In the genomic region with DNA sequence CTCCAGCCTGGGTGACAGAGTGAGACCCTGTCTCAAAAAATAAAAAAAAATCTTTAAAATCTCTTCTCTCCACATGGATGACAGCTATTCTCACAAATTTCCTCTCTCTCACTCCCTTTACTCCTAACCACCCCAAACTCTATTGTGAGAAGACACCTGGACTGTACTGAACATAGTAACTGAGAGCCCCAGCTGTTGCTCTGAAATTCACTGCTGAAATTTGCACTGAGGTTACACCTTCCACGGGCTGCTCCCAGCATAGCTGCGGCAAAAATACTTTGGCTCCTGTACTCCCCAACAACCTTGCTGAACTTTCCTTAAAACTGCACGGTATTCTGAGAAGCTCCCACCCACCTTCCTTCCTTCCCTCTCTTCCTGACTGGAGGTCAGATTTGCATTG, we compare ENCODE assay signal across 18 cellular contexts. TPM values are rescaled to one million over a fixed set of nuclear protein-coding genes. Genes with fewer than 3 reads are reported as not detected.
DNase-seq lines count a peak whose midpoint lies in the region; ATAC-seq, FAIRE-seq and TF ChIP-seq lines count a peak whose summit lies in the region.
"Had no signal": no experiment of that assay in that cellular context is flagged by ENCODE, and none has a peak within 500 bp of the region (broad histone marks: within the 10 kb centered on the region; RNA-seq: fewer than 3 reads in every experiment).

No MANE protein-coding gene starts in this region.

- no peaks in the 10 kb centered on the region for H4K20me1 ChIP-seq in HepG2 (ENCODE audit: insufficient read depth, low read length)
- H4K20me1 ChIP-seq in MM.1S (ENCODE audit: insufficient read depth, low read length) = no peaks in the 10 kb centered on the region
- H4K20me1 ChIP-seq in neural progenitor cell (ENCODE audit: low read depth) = no peaks in the 10 kb centered on the region

- H3K4me3 ChIP-seq in HepG2 (replicated peaks in 1 of 3; ENCODE audit: insufficient read depth in 1 of 3, low read depth in 2 of 3, low read length in 3 of 3) = no peak overlapping the region
- no peak overlapping the region for H3K4me3 ChIP-seq in right lobe of liver
- H3K4me3 ChIP-seq in MM.1S (ENCODE audit: low read length) = no peak overlapping the region; the same call in 1 of the 2 replicates
- no peak overlapping the region for H3K4me3 ChIP-seq in neural progenitor cell
- H3K4me3 ChIP-seq in right cardiac atrium (ENCODE audit: low read length) = no peak overlapping the region

- POLR2A ChIA-PET in HepG2 (lab: Yijun Ruan, JAX) = no interaction called here

- CTCF ChIA-PET in HepG2 (lab: Yijun Ruan, JAX; ENCODE audit: low intra/inter-chr PET ratio, low total read pairs) = no interaction called here

- FAIRE-seq in HepG2 (lab: Jason Lieb, UNC) = no peak
- FAIRE-seq: G401.6, GM12891, H1, HTR-8/SVneo had no signal

- H2AFZ ChIP-seq in HepG2 (ENCODE audit: low read length) = no peak overlapping the region
- peak overlapping the region; percentile 59 for H2AFZ ChIP-seq in MM.1S (ENCODE audit: low read length)
- no peak overlapping the region for H2AFZ ChIP-seq in neural progenitor cell (replicated peaks)

- intact Hi-C loops in HepG2 (cut with micrococcal nuclease; ENCODE audit: unreplicated experiment) (no loop called here), right lobe of liver (cut with DNase I) (loop anchor here in 1 of 2 donors (10.0 kb wide), 1 partner anchor 51 kb away; the partner anchor contains the start of gene MSL2), right cardiac atrium (cut with DNase I) (no loop called here)

- peaks cover 27% of the 10 kb centered on the region for H3F3A ChIP-seq in MM.1S (ENCODE audit: insufficient read depth, low read length)
- peaks cover 10% of the 10 kb centered on the region for H3F3A ChIP-seq in neural progenitor cell (ENCODE audit: low read depth)

- TF ChIP-seq POLR2A in HepG2 (IDR thresholded peaks at IDR 0.05; ENCODE audit: insufficient read depth in 1 of 2, low read depth in 2 of 2, low read length in 2 of 2) (no peak), right lobe of liver (IDR thresholded peaks at IDR 0.05) (no peak)

- H3K4me1 ChIP-seq in HepG2 (ENCODE audit: insufficient read depth, low read length) = peaks cover 52% of the 10 kb centered on the region
- peaks cover 0 to 6% (median 3%) of the 10 kb centered on the region in 4 donors for H3K4me1 ChIP-seq in right lobe of liver
- H3K4me1 ChIP-seq in MM.1S (ENCODE audit: low read length) = peaks cover 40% of the 10 kb centered on the region
- peaks cover under 1% of the 10 kb centered on the region for H3K4me1 ChIP-seq in neural progenitor cell
- H3K4me1 ChIP-seq in right cardiac atrium (ENCODE audit: control insufficient read depth, insufficient read depth, low read length) = no peaks in the 10 kb centered on the region

- peaks cover 2% of the 10 kb centered on the region for H3K9me3 Mint-ChIP-seq in neural progenitor cell
- H3K9me3 Mint-ChIP-seq: CD4-positive, alpha-beta T cell; H9; IgD-negative memory B cell had no signal

- TF ChIP-seq EP300 in HepG2 (IDR thresholded peaks at IDR 0.05; ENCODE audit: low read depth in 2 of 2, low read length in 2 of 2) = no peak
- no peak for TF ChIP-seq EP300 in HepG2 (CRISPR knock-in tag; IDR thresholded peaks at IDR 0.05; ENCODE audit: borderline replicate concordance)

- no peaks in the 10 kb centered on the region for H3K36me3 Mint-ChIP-seq in neural progenitor cell

- no peaks in the 10 kb centered on the region for H3K79me2 ChIP-seq in HepG2 (ENCODE audit: insufficient read depth, low read length)
- no peaks in the 10 kb centered on the region for H3K79me2 ChIP-seq in MM.1S (ENCODE audit: low read length)
- H3K79me2 ChIP-seq in neural progenitor cell (ENCODE audit: low read depth) = peaks cover 2% of the 10 kb centered on the region

- H3K9me3 ChIP-seq in HepG2 (ENCODE audit: low read length) (no peaks in the 10 kb centered on the region), right lobe of liver (no peaks in the 10 kb centered on the region), MM.1S (replicated peaks; ENCODE audit: insufficient read depth, low read length) (no peaks in the 10 kb centered on the region), neural progenitor cell (ENCODE audit: low read depth) (no peaks in the 10 kb centered on the region), right cardiac atrium (ENCODE audit: control insufficient read depth, low read length) (no peaks in the 10 kb centered on the region)

- no peak overlapping the region for H3K27ac ChIP-seq in HepG2 (ENCODE audit: extremely low read length, insufficient read depth, low read length)
- H3K27ac ChIP-seq in right lobe of liver = no peak overlapping the region
- peak overlapping the region; percentile 64; the same call in 1 of the 2 replicates for H3K27ac ChIP-seq in MM.1S (ENCODE audit: low read length)
- no peak overlapping the region for H3K27ac ChIP-seq in neural progenitor cell
- H3K27ac ChIP-seq in right cardiac atrium (ENCODE audit: low read length) = no peak overlapping the region
- H3K27ac ChIP-seq: C4-2B had no signal

- H3K4me3 Mint-ChIP-seq in neural progenitor cell = no peak overlapping the region
- H3K4me3 Mint-ChIP-seq: B cell; CD4-positive, alpha-beta T cell; H9; IgD-negative memory B cell had no signal

- no peak for TF ChIP-seq RAD21 in HepG2 (CRISPR knock-in tag; IDR thresholded peaks at IDR 0.05)

- H3K36me3 ChIP-seq in HepG2 (replicated peaks in 1 of 2; ENCODE audit: control insufficient read depth in 1 of 2, insufficient read depth in 2 of 2, low read length in 2 of 2) (no peaks in the 10 kb centered on the region), right lobe of liver (no peaks in the 10 kb centered on the region), MM.1S (replicated peaks; ENCODE audit: insufficient read depth, low read length) (no peaks in the 10 kb centered on the region), neural progenitor cell (no peaks in the 10 kb centered on the region)

- H3K27me3 Mint-ChIP-seq in neural progenitor cell (ENCODE audit: insufficient read depth, low read depth) = peaks cover 3% of the 10 kb centered on the region
- H3K27me3 Mint-ChIP-seq: CD4-positive, alpha-beta T cell had no signal

- H3K9ac ChIP-seq in HepG2 (ENCODE audit: insufficient read depth, low read depth, low read length) (no peak overlapping the region), MM.1S (ENCODE audit: low read length) (peak overlapping the region; percentile 20; the same call in 1 of the 2 replicates), neural progenitor cell (no peak overlapping the region)

- H3K4me2 ChIP-seq in HepG2 (ENCODE audit: low read depth, low read length) = no peak overlapping the region
- peak overlapping the region; percentile 75 for H3K4me2 ChIP-seq in MM.1S (ENCODE audit: low read depth, low read length)
- no peak overlapping the region for H3K4me2 ChIP-seq in neural progenitor cell

- H3K27me3 ChIP-seq in HepG2 (ENCODE audit: control insufficient read depth in 1 of 2, insufficient read depth in 2 of 2, low read length in 2 of 2) = no peaks in the 10 kb centered on the region; a peak in 2 of 5 replicates
- H3K27me3 ChIP-seq in right lobe of liver = no peaks in the 10 kb centered on the region
- no peaks in the 10 kb centered on the region for H3K27me3 ChIP-seq in MM.1S (replicated peaks; ENCODE audit: insufficient read depth, low read length)
- H3K27me3 ChIP-seq in neural progenitor cell = no peaks in the 10 kb centered on the region
- H3K27me3 ChIP-seq in right cardiac atrium (ENCODE audit: control insufficient read depth, insufficient read depth) = no peaks in the 10 kb centered on the region

- no peak for DNase-seq in HepG2 (ENCODE audit: low spot score)
- no peak for DNase-seq in right lobe of liver
- peak; percentile 54 for DNase-seq in MM.1S
- DNase-seq in neural progenitor cell (ENCODE audit: low spot score) = no peak
- DNase-seq in T1000 (lab: John Stamatoyannopoulos, UW) = no peak
- DNase-seq in right cardiac atrium = no peak
- DNase-seq: CD4-positive, alpha-beta T cell; DMS53; DND-41; H9; KBM-7 had no signal

- ATAC-seq in HepG2 = no peak
- no peak for ATAC-seq in right lobe of liver
- no peak for ATAC-seq in right cardiac atrium

- WGBS in HepG2 (ENCODE audit: low lambda C conversion rate) = 35% methylated on average over 3 of the region's 3 CpGs
- WGBS in right lobe of liver (ENCODE audit: insufficient coverage, low coverage, low lambda C conversion rate, missing lambda C conversion rate) = 38% methylated on average over 3 of the region's 3 CpGs
- 47% methylated on average over 3 of the region's 3 CpGs for whole genome bisulfite sequencing in right cardiac atrium

- in situ Hi-C loops in HepG2 (cut with HindIII; ENCODE audit: extremely low pct_ligation_motif_present, low pct_unique_long_range_greater_than_20kb) = loop anchor here (5.0 kb wide), 1 partner anchor 48 kb away; the partner anchor contains the start of gene MSL2

- H3K4me1 Mint-ChIP-seq in neural progenitor cell = peaks cover 2% of the 10 kb centered on the region

- no peak for TF ChIP-seq CTCF in HepG2 (CRISPR knock-in tag; IDR thresholded peaks at IDR 0.05)
- no peak for TF ChIP-seq CTCF in right lobe of liver (IDR thresholded peaks at IDR 0.05)
- no peak for TF ChIP-seq CTCF in MM.1S (IDR thresholded peaks at IDR 0.05; ENCODE audit: low read length)
- no peak for TF ChIP-seq CTCF in neural progenitor cell (IDR thresholded peaks at IDR 0.05)

- H3K27ac Mint-ChIP-seq in neural progenitor cell = peak overlapping the region; percentile 27
- H3K27ac Mint-ChIP-seq: B cell; CD4-positive, alpha-beta T cell; H9 had no signal

- no TSS peak for BruUV-seq in HepG2 (replicated peaks; lab: Mats Ljungman, UMichigan)

- no peaks in the 10 kb centered on the region for H3K9me2 ChIP-seq in MM.1S (replicated peaks; ENCODE audit: insufficient read depth, low read length)

RNA-seq across cellular contexts. Expression of gene PCCB, which starts 4.4 kb away (rescaled TPM):
- total RNA-seq in HepG2 (2016; rRNA removed; fragmentation: Illumina TruSeq; extraction: Trizol) (88.7 and 92.6 TPM in 2 replicates), right lobe of liver (100 to 1,000 TPM in 2 of 6 experiments, 10 to 100 TPM in 4; 85.4 to 146 (median 94.4) TPM), neural progenitor cell (ENCODE audit: low replicate concordance) (83.4 and 99.2 TPM in 2 replicates), right cardiac atrium (10 to 100 TPM; 69.3 to 78.6 (median 75.2) TPM)
- 12.6 and 13.9 TPM in 2 replicates for total RNA-seq in HepG2 (2016; cell fraction: cytosol; rRNA removed; fragmentation: Illumina TruSeq; extraction: Trizol; ENCODE audit: low read depth)
- total RNA-seq in HepG2 (2016; cell fraction: insoluble cytoplasmic fraction; rRNA removed; fragmentation: Illumina TruSeq; extraction: Trizol) = 86.2 and 86.5 TPM in 2 replicates
- 18.4 and 19.4 TPM in 2 replicates for total RNA-seq in HepG2 (2016; cell fraction: membrane; rRNA removed; fragmentation: Illumina TruSeq; extraction: Trizol)
- 39.0 and 46.0 TPM in 2 replicates for total RNA-seq in HepG2 (2016; cell fraction: nucleus; rRNA removed; fragmentation: Illumina TruSeq; extraction: Trizol)
- polyA plus RNA-seq in HepG2 (2011; rRNA removed) (65.7 and 84.1 TPM in 2 replicates), right cardiac atrium (51.8 TPM)
- 73.5 and 80.5 TPM in 2 replicates for polyA plus RNA-seq in HepG2 (2011; cell fraction: cytosol; rRNA removed)
- 32.3 and 33.5 TPM in 2 replicates for polyA plus RNA-seq in HepG2 (2011; cell fraction: nucleus; rRNA removed)
- 46.3 and 51.2 TPM in 2 replicates for polyA plus RNA-seq in HepG2 (2012)
- 8.8 and 9.8 TPM in 2 replicates for polyA plus RNA-seq in HepG2 (2016; cell fraction: cytosol; fragmentation: Illumina TruSeq; extraction: Trizol; ENCODE audit: low read depth)
- 79.0 and 82.3 TPM in 2 replicates for polyA plus RNA-seq in HepG2 (2016; cell fraction: insoluble cytoplasmic fraction; fragmentation: Illumina TruSeq; extraction: Trizol; ENCODE audit: low read depth)
- 12.1 and 16.2 TPM in 2 replicates for polyA plus RNA-seq in HepG2 (2016; cell fraction: membrane; fragmentation: Illumina TruSeq; extraction: Trizol; ENCODE audit: low read depth)
- 48.2 and 50.0 TPM in 2 replicates for polyA plus RNA-seq in HepG2 (2016; cell fraction: nucleus; fragmentation: Illumina TruSeq; extraction: Trizol; ENCODE audit: insufficient read depth, low read depth)
- 84.6 and 96.9 TPM in 2 replicates for polyA minus RNA-seq in HepG2 (2011; rRNA and poly(A)+ RNA removed; ENCODE audit: low replicate concordance)
- 40.2 and 42.1 TPM in 2 replicates for polyA minus RNA-seq in HepG2 (2011; cell fraction: cytosol; rRNA and poly(A)+ RNA removed)
- 25.9 and 27.0 TPM in 2 replicates for polyA minus RNA-seq in HepG2 (2011; cell fraction: nucleus; rRNA and poly(A)+ RNA removed)

RNA-seq across cellular contexts. Expression of gene MSL2, which starts 49.6 kb away (rescaled TPM):
- 11.7 and 17.1 TPM in 2 replicates for total RNA-seq in HepG2 (2016; rRNA removed; fragmentation: Illumina TruSeq; extraction: Trizol)
- 1.8 and 2.0 TPM in 2 replicates for total RNA-seq in HepG2 (2016; cell fraction: cytosol; rRNA removed; fragmentation: Illumina TruSeq; extraction: Trizol; ENCODE audit: low read depth)
- total RNA-seq in HepG2 (2016; cell fraction: insoluble cytoplasmic fraction; rRNA removed; fragmentation: Illumina TruSeq; extraction: Trizol) = 10.6 and 15.3 TPM in 2 replicates
- total RNA-seq in HepG2 (2016; cell fraction: membrane; rRNA removed; fragmentation: Illumina TruSeq; extraction: Trizol) = 8.2 and 11.6 TPM in 2 replicates
- total RNA-seq in HepG2 (2016; cell fraction: nucleus; rRNA removed; fragmentation: Illumina TruSeq; extraction: Trizol) = 17.1 and 20.1 TPM in 2 replicates
- polyA plus RNA-seq in HepG2 (2011; rRNA removed) = 4.8 and 6.9 TPM in 2 replicates
- 2.3 and 3.2 TPM in 2 replicates for polyA plus RNA-seq in HepG2 (2011; cell fraction: cytosol; rRNA removed)
- polyA plus RNA-seq in HepG2 (2011; cell fraction: nucleus; rRNA removed) = 5.1 and 5.2 TPM in 2 replicates
- polyA plus RNA-seq in HepG2 (2012) = 12.3 and 16.1 TPM in 2 replicates
- 0.44 and 0.52 TPM in 2 replicates for polyA plus RNA-seq in HepG2 (2016; cell fraction: cytosol; fragmentation: Illumina TruSeq; extraction: Trizol; ENCODE audit: low read depth)
- polyA plus RNA-seq in HepG2 (2016; cell fraction: insoluble cytoplasmic fraction; fragmentation: Illumina TruSeq; extraction: Trizol; ENCODE audit: low read depth) = 11.7 and 11.8 TPM in 2 replicates
- polyA plus RNA-seq in HepG2 (2016; cell fraction: membrane; fragmentation: Illumina TruSeq; extraction: Trizol; ENCODE audit: low read depth) = 3.9 and 4.0 TPM in 2 replicates
- 21.5 and 22.8 TPM in 2 replicates for polyA plus RNA-seq in HepG2 (2016; cell fraction: nucleus; fragmentation: Illumina TruSeq; extraction: Trizol; ENCODE audit: insufficient read depth, low read depth)
- polyA minus RNA-seq in HepG2 (2011; rRNA and poly(A)+ RNA removed; ENCODE audit: low replicate concordance) = 10.5 and 12.2 TPM in 2 replicates
- polyA minus RNA-seq in HepG2 (2011; cell fraction: cytosol; rRNA and poly(A)+ RNA removed) = 7.3 and 8.4 TPM in 2 replicates
- 20.3 and 20.6 TPM in 2 replicates for polyA minus RNA-seq in HepG2 (2011; cell fraction: nucleus; rRNA and poly(A)+ RNA removed)
- 10 to 100 TPM in 5 of 6 experiments, 1 to 10 TPM in 1; 9.1 to 18.4 (median 13.1) TPM for total RNA-seq in right lobe of liver
- total RNA-seq in neural progenitor cell (ENCODE audit: low replicate concordance) = 40.8 and 52.9 TPM in 2 replicates
- 10 to 100 TPM; 22.4 to 27.0 (median 23.2) TPM for total RNA-seq in right cardiac atrium
- polyA plus RNA-seq in right cardiac atrium = 5.7 TPM
